Comparison of ENCODE assay signal across 8 cellular contexts in the genomic region with DNA sequence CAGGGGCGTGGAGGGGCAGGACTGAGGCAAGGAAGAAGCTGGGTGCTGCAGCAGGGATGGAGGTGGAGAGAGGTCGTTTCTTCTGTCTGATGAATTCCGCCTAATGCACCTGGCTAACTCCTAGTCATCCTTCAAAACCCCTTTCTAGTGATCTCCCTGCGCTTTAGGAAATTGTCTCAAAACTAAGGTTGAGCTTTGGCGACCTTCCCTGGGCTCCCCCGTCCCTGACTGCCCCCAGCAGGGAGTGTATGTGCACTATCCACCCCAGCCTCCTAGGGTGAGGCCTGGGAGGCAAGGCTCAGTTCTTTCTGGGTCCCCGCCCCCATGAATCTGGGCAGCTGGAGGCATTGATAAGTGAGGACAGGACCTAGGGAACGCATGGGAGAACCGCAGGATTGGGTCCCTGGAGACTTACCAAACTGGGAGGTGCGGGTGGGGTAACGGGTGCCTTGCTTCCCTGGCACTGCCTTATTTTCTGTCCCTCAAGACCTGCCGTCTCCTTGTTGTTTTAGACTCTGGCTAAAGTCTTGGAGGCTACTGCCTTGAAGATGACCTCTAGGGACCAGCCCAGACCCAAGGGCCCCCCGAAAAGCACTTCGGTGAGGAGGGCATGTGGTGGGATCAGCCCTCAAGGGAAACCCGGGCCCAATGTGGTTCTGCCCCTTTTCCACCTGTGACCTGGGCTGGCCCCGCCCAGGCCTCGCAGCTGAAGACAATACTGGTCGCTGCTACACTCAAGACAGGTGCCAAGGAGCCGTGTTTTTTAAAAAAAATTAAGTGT. TPM values are rescaled to one million over a fixed set of nuclear protein-coding genes. Genes with fewer than 3 reads are reported as not detected.
DNase-seq lines count a peak whose midpoint lies in the region; ATAC-seq, FAIRE-seq and TF ChIP-seq lines count a peak whose summit lies in the region.

No MANE protein-coding gene starts in this region.

- peak overlapping the region in 3 of 4 donors; percentile 65 to 94 (median 77) for H3K4me3 Mint-ChIP-seq in CD4-positive, CD25-positive, alpha-beta regulatory T cell
- peak overlapping the region; percentile 77 to 90 (median 82) for H3K4me3 Mint-ChIP-seq in nephron

- H4K20me1 ChIP-seq in K562 (replicated peaks; ENCODE audit: control insufficient read depth, insufficient read depth, low read length), result no peaks in the 10 kb centered on the region

- peaks cover 0 to 22% (median 11%) of the 10 kb centered on the region in 4 donors for H3K4me1 Mint-ChIP-seq in CD4-positive, CD25-positive, alpha-beta regulatory T cell
- peaks cover 43% of the 10 kb centered on the region for H3K4me1 Mint-ChIP-seq in nephron

- no peak for ATAC-seq in CD4-positive, CD25-positive, alpha-beta regulatory T cell (ENCODE audit: low read depth in 2 of 2)
- peak; percentile 13 for ATAC-seq in HG03108 (IDR thresholded peaks at IDR 0.05; ENCODE audit: unreplicated experiment)
- peak; percentile 80 for ATAC-seq in K562
- no peak for ATAC-seq in HG03097 (IDR thresholded peaks at IDR 0.05; ENCODE audit: low FRiP score, unreplicated experiment)

- peak overlapping the region; percentile 53 to 80 for H3K9ac ChIP-seq in K562 (ENCODE audit: insufficient read depth in 1 of 2, low read depth in 2 of 2, low read length in 2 of 2)

- peak; percentile 52 for TF ChIP-seq EP300 in K562 (IDR thresholded peaks at IDR 0.05; ENCODE audit: low read length)

- peak overlapping the region; percentile 85 for H3K4me2 ChIP-seq in K562 (ENCODE audit: insufficient read depth, low read length)

- TF ChIP-seq RAD21 in K562 (CRISPR knock-in tag; conservative IDR thresholded peaks at IDR 0.05 in 1 of 2, IDR thresholded peaks at IDR 0.05 in 1 of 2), result peak in 1 of 2 experiments; percentile 33; a peak in 2 of 4 replicates

- no peak for DNase-seq in CD4-positive, CD25-positive, alpha-beta regulatory T cell
- peak; percentile 77 to 88 (median 86) for DNase-seq in K562 (ENCODE audit: extremely low read depth in 1 of 4, low spot score in 3 of 4)
- no peak for DNase-seq in DMS79 (lab: John Stamatoyannopoulos, UW)
- DNase-seq in DMS153 (lab: John Stamatoyannopoulos, UW), result no peak
- no peak for DNase-seq in activated effector memory CD4-positive, alpha-beta T cell treated with Interleukin-2 at 50 U/mL for 16 hours

- CTCF ChIA-PET in K562 (lab: Yijun Ruan, JAX; ENCODE audit: low intra/inter-chr PET ratio), result no interaction called here

- BruUV-seq in K562 (replicated peaks; lab: Mats Ljungman, UMichigan), result no TSS peak

- no peaks in the 10 kb centered on the region for H3K9me3 ChIP-seq in CD4-positive, CD25-positive, alpha-beta regulatory T cell (ENCODE audit: control insufficient read depth in 2 of 2, low read length in 2 of 2)
- H3K9me3 ChIP-seq in K562 (replicated peaks; ENCODE audit: control insufficient read depth, insufficient read depth, low read depth, low read length), result no peaks in the 10 kb centered on the region

- H3K36me3 ChIP-seq in CD4-positive, CD25-positive, alpha-beta regulatory T cell (ENCODE audit: control insufficient read depth, insufficient read depth, low read length), result no peaks in the 10 kb centered on the region
- H3K36me3 ChIP-seq in K562 (ENCODE audit: control insufficient read depth, insufficient read depth, low read length), result no peaks in the 10 kb centered on the region

- H3K4me3 ChIP-seq in CD4-positive, CD25-positive, alpha-beta regulatory T cell (ENCODE audit: low read depth, low read length), result no peak overlapping the region
- H3K4me3 ChIP-seq in K562, result peak overlapping the region; percentile 35

- H3K36me3 Mint-ChIP-seq in CD4-positive, CD25-positive, alpha-beta regulatory T cell, result no peaks in the 10 kb centered on the region
- H3K36me3 Mint-ChIP-seq in nephron (ENCODE audit: low read depth), result no peaks in the 10 kb centered on the region

- TF ChIP-seq POLR2A in K562 (conservative IDR thresholded peaks at IDR 0.05), result no peak

- H3K4me1 ChIP-seq in CD4-positive, CD25-positive, alpha-beta regulatory T cell (ENCODE audit: control insufficient read depth, insufficient read depth, low read length, poor library complexity, severe bottlenecking), result peaks cover 15% of the 10 kb centered on the region
- H3K4me1 ChIP-seq in K562 (replicated peaks in 1 of 2; ENCODE audit: control insufficient read depth in 2 of 2, insufficient read depth in 2 of 2, low read length in 2 of 2), result peaks cover 15 to 43% of the 10 kb centered on the region in 2 experiments

- H3K79me2 ChIP-seq in K562 (ENCODE audit: control insufficient read depth, insufficient read depth, low read length), result no peaks in the 10 kb centered on the region

- WGBS in K562 (ENCODE audit: insufficient coverage, low coverage, missing lambda C conversion rate), result 34% methylated on average over 18 of the region's 19 CpGs

- intact Hi-C loops in K562 (cut with micrococcal nuclease), result loop anchor here (1.0 kb wide), 1 partner anchor 57 kb away; no protein-coding TSS in a partner anchor

- H3K9me1 ChIP-seq in K562 (ENCODE audit: control insufficient read depth, insufficient read depth, low read length), result no peaks in the 10 kb centered on the region

- peak overlapping the region in 2 of 3 donors; percentile 76 to 91 for H3K27ac Mint-ChIP-seq in CD4-positive, CD25-positive, alpha-beta regulatory T cell
- H3K27ac Mint-ChIP-seq in nephron, result peak overlapping the region in 2 of 3 experiments; percentile 12 to 47

- no peaks in the 10 kb centered on the region for H3K27me3 ChIP-seq in CD4-positive, CD25-positive, alpha-beta regulatory T cell (ENCODE audit: control insufficient read depth, insufficient read depth, low read length)
- H3K27me3 ChIP-seq in K562 (ENCODE audit: control insufficient read depth in 2 of 2, insufficient read depth in 2 of 2, low read length in 2 of 2), result no peaks in the 10 kb centered on the region

- peak; percentile 66 for FAIRE-seq in K562 (lab: Jason Lieb, UNC)

- H3K9me3 Mint-ChIP-seq in CD4-positive, CD25-positive, alpha-beta regulatory T cell, result no peaks in the 10 kb centered on the region
- H3K9me3 Mint-ChIP-seq in nephron, result no peaks in the 10 kb centered on the region

- H3K27me3 Mint-ChIP-seq in CD4-positive, CD25-positive, alpha-beta regulatory T cell, result peaks cover 6% of the 10 kb centered on the region
- peaks cover 59% of the 10 kb centered on the region for H3K27me3 Mint-ChIP-seq in nephron (ENCODE audit: low read depth)

- in situ Hi-C loops in K562 (cut with MboI), result no loop called here

- peak overlapping the region; percentile 90 for H2AFZ ChIP-seq in K562 (ENCODE audit: low read depth, low read length)

- TF ChIP-seq CTCF in K562 (IDR thresholded peaks at IDR 0.05 in 2 of 3, conservative IDR thresholded peaks at IDR 0.05 in 1 of 3; ENCODE audit: insufficient read depth in 2 of 3, low read depth in 1 of 3, low read length in 3 of 3) (peak; percentile 28 to 39 (median 34); a peak in 2 of 6 replicates), nephron (IDR thresholded peaks at IDR 0.05; ENCODE audit: unreplicated experiment in 3 of 3) (no peak)

- no peak overlapping the region for H3K27ac ChIP-seq in CD4-positive, CD25-positive, alpha-beta regulatory T cell (ENCODE audit: insufficient read depth, low read length, poor library complexity, severe bottlenecking)
- peak overlapping the region; percentile 73 for H3K27ac ChIP-seq in K562 (ENCODE audit: extremely low read depth, low read depth, low read length)

- POLR2A ChIA-PET in K562 (lab: Yijun Ruan, JAX), result interaction anchor here (0.5 to 1.4 kb wide), 9 partner anchors 9 to 58 kb away, joined by 3 to 5 read pairs (median 3); no protein-coding TSS in a partner anchor

RNA-seq across cellular contexts. Expression of a gene that starts 0.5 kb away (rescaled TPM):
- not detected for total RNA-seq in CD4-positive, CD25-positive, alpha-beta regulatory T cell
- polyA plus RNA-seq in CD4-positive, CD25-positive, alpha-beta regulatory T cell, result not detected
- total RNA-seq in K562 (2011; cell fraction: chromatin; rRNA removed; ENCODE audit: low replicate concordance), result 5.1 and 7.6 TPM in 2 replicates
- 5.1 and 5.5 TPM in 2 replicates for total RNA-seq in K562 (2011; cell fraction: nucleolus; rRNA removed)
- 2.7 and 4.5 TPM in 2 replicates for total RNA-seq in K562 (2011; cell fraction: nucleoplasm; rRNA removed)
- 3.3 and 6.1 TPM in 2 replicates for total RNA-seq in K562 (2014; rRNA removed)
- 1.1 and 1.2 TPM in 2 replicates for total RNA-seq in K562 (2014; rRNA removed; fragmentation: Illumina TruSeq; extraction: Trizol)
- total RNA-seq in K562 (2015; rRNA removed; fragmentation: Illumina TruSeq; extraction: Trizol), result 3.4 and 3.5 TPM in 2 replicates
- 1.8 TPM in 2 replicates for total RNA-seq in K562 (2021)
- 3.3 and 3.5 TPM in 2 replicates for polyA plus RNA-seq in K562 (2011; rRNA removed)
- 3.0 TPM in 2 replicates for polyA plus RNA-seq in K562 (2011; cell fraction: cytosol; rRNA removed)
- 6.5 and 7.6 TPM in 2 replicates for polyA plus RNA-seq in K562 (2011; cell fraction: nucleus; rRNA removed)
- polyA plus RNA-seq in K562 (2012), result 2.3 and 10.0 TPM in 2 replicates
- polyA plus RNA-seq in K562 (2014; fragmentation: Illumina TruSeq; extraction: Trizol), result 1.8 and 3.1 TPM in 2 replicates
- polyA plus RNA-seq in K562 (2014; fragmentation: Nextera tagmentation; extraction: Ambion mirVana), result 1 to 10 TPM; 1.2 to 1.5 TPM
- polyA plus RNA-seq in K562 (2014; rRNA removed), result 2.5 and 4.4 TPM in 2 replicates
- 0.70 and 0.78 TPM in 2 replicates for polyA minus RNA-seq in K562 (2011; rRNA and poly(A)+ RNA removed)
- 1.1 TPM in 1 of 2 replicates, not detected in the other for polyA minus RNA-seq in K562 (2011; cell fraction: cytosol; rRNA and poly(A)+ RNA removed)
- polyA minus RNA-seq in K562 (2011; cell fraction: nucleus; rRNA and poly(A)+ RNA removed), result 0.94 and 2.4 TPM in 2 replicates

RNA-seq across cellular contexts. Expression of a gene that starts 33.1 kb away (rescaled TPM):
- total RNA-seq in CD4-positive, CD25-positive, alpha-beta regulatory T cell, result 2.4 TPM
- 1 to 10 TPM in 3 of 4 donors, under 1 TPM in 1; 0.48 to 3.0 (median 2.3) TPM for polyA plus RNA-seq in CD4-positive, CD25-positive, alpha-beta regulatory T cell
- 62.3 and 82.9 TPM in 2 replicates for total RNA-seq in K562 (2011; cell fraction: chromatin; rRNA removed; ENCODE audit: low replicate concordance)
- total RNA-seq in K562 (2011; cell fraction: nucleolus; rRNA removed), result 40.1 and 43.2 TPM in 2 replicates
- total RNA-seq in K562 (2011; cell fraction: nucleoplasm; rRNA removed), result 32.5 and 41.6 TPM in 2 replicates
- total RNA-seq in K562 (2014; rRNA removed) (6.5 and 8.6 TPM in 2 replicates), K562 (2014; rRNA removed; fragmentation: Illumina TruSeq; extraction: Trizol) (11.2 and 13.5 TPM in 2 replicates), K562 (2015; rRNA removed; fragmentation: Illumina TruSeq; extraction: Trizol) (10.2 and 11.2 TPM in 2 replicates), K562 (2021) (6.7 and 6.8 TPM in 2 replicates)
- polyA plus RNA-seq in K562 (2011; rRNA removed) (12.3 and 14.5 TPM in 2 replicates), K562 (2014; fragmentation: Illumina TruSeq; extraction: Trizol) (7.7 and 10.7 TPM in 2 replicates), K562 (2014; fragmentation: Nextera tagmentation; extraction: Ambion mirVana) (1 to 10 TPM; 4.3 to 4.9 TPM), K562 (2014; rRNA removed) (8.1 and 8.2 TPM in 2 replicates)
- polyA plus RNA-seq in K562 (2011; cell fraction: cytosol; rRNA removed), result 4.5 and 6.9 TPM in 2 replicates
- polyA plus RNA-seq in K562 (2011; cell fraction: nucleus; rRNA removed), result 11.2 and 12.3 TPM in 2 replicates
- polyA plus RNA-seq in K562 (2012), result 5.9 and 14.5 TPM in 2 replicates
- polyA minus RNA-seq in K562 (2011; rRNA and poly(A)+ RNA removed), result 22.6 and 25.0 TPM in 2 replicates
- polyA minus RNA-seq in K562 (2011; cell fraction: cytosol; rRNA and poly(A)+ RNA removed), result 3.2 and 4.4 TPM in 2 replicates
- polyA minus RNA-seq in K562 (2011; cell fraction: nucleus; rRNA and poly(A)+ RNA removed), result 5.4 and 7.1 TPM in 2 replicates

RNA-seq across cellular contexts. Expression of a gene that starts 51.2 kb away (rescaled TPM):
- 9.3 TPM for total RNA-seq in CD4-positive, CD25-positive, alpha-beta regulatory T cell
- polyA plus RNA-seq in CD4-positive, CD25-positive, alpha-beta regulatory T cell, result 1 to 10 TPM; 3.1 to 4.5 (median 3.9) TPM
- 30.9 and 72.5 TPM in 2 replicates for total RNA-seq in K562 (2011; cell fraction: chromatin; rRNA removed; ENCODE audit: low replicate concordance)
- total RNA-seq in K562 (2011; cell fraction: nucleolus; rRNA removed), result 30.0 and 48.0 TPM in 2 replicates
- total RNA-seq in K562 (2011; cell fraction: nucleoplasm; rRNA removed), result 19.1 and 21.2 TPM in 2 replicates
- total RNA-seq in K562 (2014; rRNA removed), result 5.5 and 6.4 TPM in 2 replicates
- 2.4 and 2.7 TPM in 2 replicates for total RNA-seq in K562 (2014; rRNA removed; fragmentation: Illumina TruSeq; extraction: Trizol)
- 4.4 and 4.5 TPM in 2 replicates for total RNA-seq in K562 (2015; rRNA removed; fragmentation: Illumina TruSeq; extraction: Trizol)
- total RNA-seq in K562 (2021), result 13.1 and 15.2 TPM in 2 replicates
- 10.7 and 12.0 TPM in 2 replicates for polyA plus RNA-seq in K562 (2011; rRNA removed)
- 6.0 and 17.7 TPM in 2 replicates for polyA plus RNA-seq in K562 (2011; cell fraction: cytosol; rRNA removed)
- 34.3 and 67.6 TPM in 2 replicates for polyA plus RNA-seq in K562 (2011; cell fraction: nucleus; rRNA removed)
- polyA plus RNA-seq in K562 (2012), result 25.8 and 36.0 TPM in 2 replicates
- 6.2 and 8.8 TPM in 2 replicates for polyA plus RNA-seq in K562 (2014; fragmentation: Illumina TruSeq; extraction: Trizol)
- polyA plus RNA-seq in K562 (2014; fragmentation: Nextera tagmentation; extraction: Ambion mirVana), result under 1 TPM; 0.35 to 0.53 TPM
- 10.5 and 10.6 TPM in 2 replicates for polyA plus RNA-seq in K562 (2014; rRNA removed)
- 2.9 and 8.1 TPM in 2 replicates for polyA minus RNA-seq in K562 (2011; rRNA and poly(A)+ RNA removed)
- 10.4 and 11.6 TPM in 2 replicates for polyA minus RNA-seq in K562 (2011; cell fraction: cytosol; rRNA and poly(A)+ RNA removed)
- polyA minus RNA-seq in K562 (2011; cell fraction: nucleus; rRNA and poly(A)+ RNA removed), result 6.6 and 9.0 TPM in 2 replicates

Comparison
In these comparisons a context has a peak if more than half of its experiments do, and no peak if none do; other contexts are left out.
1. ATAC-seq: peak in HG03108 (single experiment) and K562 (single experiment); none in CD4-positive, CD25-positive, alpha-beta regulatory T cell (0 of 2) and HG03097 (single experiment).
2. DNase-seq: peak in K562 (4 of 4); none in CD4-positive, CD25-positive, alpha-beta regulatory T cell (0 of 3), DMS79 (single experiment), DMS153 (single experiment) and activated effector memory CD4-positive, alpha-beta T cell treated with Interleukin-2 at 50 U/mL for 16 hours (single experiment).
3. CTCF ChIP-seq: peak in K562 (3 of 3); none in nephron (0 of 3).